ENCODE assay signal across 26 cellular contexts in the genomic region with DNA sequence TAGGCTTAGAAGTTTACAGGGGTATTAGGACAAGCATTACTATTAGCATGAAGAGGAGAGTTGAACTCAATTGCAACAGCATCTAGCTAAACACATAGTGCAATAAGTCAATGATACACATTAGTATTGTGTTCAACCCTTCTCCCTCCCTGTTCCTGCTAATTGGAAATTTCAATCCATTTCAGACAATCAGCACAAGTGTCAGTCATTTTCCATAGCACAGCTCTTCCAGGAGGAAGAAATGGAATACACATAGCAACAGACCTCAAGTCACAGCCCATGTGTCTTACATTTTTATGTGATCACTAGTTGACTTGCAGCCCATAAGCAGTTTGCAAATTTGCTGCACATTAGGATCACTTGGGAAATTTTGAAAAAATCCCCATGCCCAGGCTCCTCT.
"Had no signal": no experiment of that assay in that cellular context is flagged by ENCODE, and none has a peak within 500 bp of the region (broad histone marks: within the 10 kb centered on the region; RNA-seq: fewer than 3 reads in every experiment).

No MANE protein-coding gene starts in this region.

- H3K4me1 ChIP-seq: pancreas, prostate gland, right lobe of liver, sigmoid colon, stomach, thyroid gland, tibial nerve, upper lobe of left lung, vagina had no signal

- H3K4me1 Mint-ChIP-seq: natural killer cell; nephron; stimulated activated effector memory CD8-positive, alpha-beta T cell treated with anti-CD3 and anti-CD28 coated beads, Interleukin-12 subunit alpha, Interleukin-12 subunit beta, amount 100 ng/mL, for 72 hours; stimulated activated naive B cell treated with anti-CD40 and anti-IgM and Interleukin-4, amounts not matched to agents 10 μg/mL and 1 μg/mL and 100 μg/mL, for 72 hours had no signal

- H3K36me3 ChIP-seq: neutrophil, pancreas, prostate gland, right lobe of liver, sigmoid colon, stomach, thoracic aorta, thyroid gland, tibial nerve, upper lobe of left lung, vagina had no signal

- H3K36me3 Mint-ChIP-seq: stimulated activated effector memory CD8-positive, alpha-beta T cell treated with anti-CD3 and anti-CD28 coated beads, Interleukin-12 subunit alpha, Interleukin-12 subunit beta, amount 100 ng/mL, for 72 hours had no signal

- H3K27ac Mint-ChIP-seq: natural killer cell; nephron; stimulated activated effector memory CD8-positive, alpha-beta T cell treated with anti-CD3 and anti-CD28 coated beads, Interleukin-12 subunit alpha, Interleukin-12 subunit beta, amount 100 ng/mL, for 72 hours; stimulated activated naive B cell treated with anti-CD40 and anti-IgM and Interleukin-4, amounts not matched to agents 10 μg/mL and 1 μg/mL and 100 μg/mL, for 72 hours; stimulated activated naive CD8-positive, alpha-beta T cell treated with anti-CD3 and anti-CD28 coated beads, Interleukin-15, Interleukin-2, amounts not matched to agents 100 ng/mL and 50 ng/mL, for 24 hours had no signal

- H3K4me3 Mint-ChIP-seq: natural killer cell; nephron; neural crest cell; stimulated activated effector memory CD8-positive, alpha-beta T cell treated with anti-CD3 and anti-CD28 coated beads, Interleukin-12 subunit alpha, Interleukin-12 subunit beta, amount 100 ng/mL, for 72 hours; stimulated activated naive B cell treated with anti-CD40 and anti-IgM and Interleukin-4, amounts not matched to agents 10 μg/mL and 1 μg/mL and 100 μg/mL, for 72 hours; stimulated activated naive CD8-positive, alpha-beta T cell treated with anti-CD3 and anti-CD28 coated beads, Interleukin-15, Interleukin-2, amounts not matched to agents 100 ng/mL and 50 ng/mL, for 24 hours had no signal

- H3K27me3 ChIP-seq: neutrophil, right lobe of liver, sigmoid colon, stomach, thyroid gland, tibial nerve, upper lobe of left lung, vagina had no signal

- ATAC-seq: natural killer cell; pancreas; right cardiac atrium; right lobe of liver; stimulated activated effector memory CD8-positive, alpha-beta T cell treated with anti-CD3 and anti-CD28 coated beads, Interleukin-12 subunit alpha, Interleukin-12 subunit beta, amount 100 ng/mL, for 72 hours; stimulated activated naive B cell treated with anti-CD40 and anti-IgM and Interleukin-4, amounts not matched to agents 10 μg/mL and 1 μg/mL and 100 μg/mL, for 72 hours had no signal

- H3K9me3 ChIP-seq: neutrophil, pancreas, prostate gland, right lobe of liver, thoracic aorta, thyroid gland, vagina had no signal

- H3K4me3 ChIP-seq: pancreas, prostate gland, right lobe of liver, sigmoid colon, stomach, thoracic aorta, thyroid gland, tibial nerve, upper lobe of left lung, vagina had no signal

- DNase-seq: natural killer cell; nucleus accumbens; pancreas; right cardiac atrium; right lobe of liver; sigmoid colon; small intestine; stimulated activated CD4-positive, alpha-beta T cell treated with anti-CD3 and anti-CD28 coated beads, Interleukin-15, amount 100 ng/mL, for 24 hours; stimulated activated CD4-positive, alpha-beta T cell treated with anti-CD3 and anti-CD28 coated beads, Interleukin-2, amount 100 ng/mL, for 24 hours; stimulated activated CD4-positive, alpha-beta T cell treated with anti-CD3 and anti-CD28 coated beads, Interleukin-2, amount 100 ng/mL, for 48 hours; stimulated activated CD4-positive, alpha-beta T cell treated with anti-CD3 and anti-CD28 coated beads, Interleukin-4, amount 100 ng/mL, for 24 hours; stimulated activated naive B cell treated with anti-CD40 and anti-IgM and Interleukin-4, amounts not matched to agents 10 μg/mL and 1 μg/mL and 100 μg/mL, for 72 hours; stimulated activated naive CD4-positive, alpha-beta T cell treated with Interleukin-2 at 50 U/mL for 16 hours; stomach; thyroid gland; trophoblast cell; upper lobe of left lung had no signal

- H3K27ac ChIP-seq: neutrophil, pancreas, prostate gland, right lobe of liver, sigmoid colon, stomach, thoracic aorta, thyroid gland, tibial nerve, upper lobe of left lung, vagina had no signal

- H3K27me3 Mint-ChIP-seq: stimulated activated naive CD8-positive, alpha-beta T cell treated with anti-CD3 and anti-CD28 coated beads, Interleukin-15, Interleukin-2, amounts not matched to agents 100 ng/mL and 50 ng/mL, for 24 hours had no signal
